16 cellular contexts compared by ENCODE assay signal in genomic region chr2:2881507-2881906, GRCh38.
A peak's percentile ranks its signal among the peaks of the same experiment; 100 is the strongest.
DNase-seq lines count a peak whose midpoint lies in the region; ATAC-seq and TF ChIP-seq lines count a peak whose summit lies in the region.
"Had no signal": no experiment of that assay in that cellular context is flagged by ENCODE, and none has a peak within 500 bp of the region (broad histone marks: within the 10 kb centered on the region; RNA-seq: fewer than 3 reads in every experiment).

No MANE protein-coding gene starts in this region.

- no peak overlapping the region for H3K4me3 Mint-ChIP-seq in neural crest cell
- H3K4me3 Mint-ChIP-seq: CD4-positive, alpha-beta memory T cell; IgD-negative memory B cell had no signal

- H3K4me3 ChIP-seq in dorsolateral prefrontal cortex: no peak overlapping the region

- DNase-seq in NCI-H2029 (lab: John Stamatoyannopoulos, UW) (peak; percentile 27), NCI-H2029 treated with DMSO at 0.1 percent for 48 hours (lab: John Stamatoyannopoulos, UW) (no peak), SHP77 (lab: John Stamatoyannopoulos, UW) (peak; percentile 69 to 71), islet precursor cell (peak; percentile 2), neural crest cell (ENCODE audit: low read depth, low spot score) (no peak), dorsolateral prefrontal cortex (no peak), KBM-7 (no peak), left ventricle myocardium superior (no peak)
- DNase-seq: AML-193; CD4-positive, alpha-beta memory T cell; DND-41; GDM1 had no signal

- ATAC-seq in left ventricle myocardium superior: no peak
- ATAC-seq: HCT116 had no signal

- TF ChIP-seq CTCF in neural crest cell (conservative IDR thresholded peaks at IDR 0.05): no peak
- TF ChIP-seq CTCF in dorsolateral prefrontal cortex (IDR thresholded peaks at IDR 0.05 in 54 of 56, conservative IDR thresholded peaks at IDR 0.05 in 2 of 56; ENCODE audit: low read depth in 1 of 56, partially characterized antibody in 56 of 56): no peak

- peaks cover 8% of the 10 kb centered on the region for H3K9me3 Mint-ChIP-seq in neural crest cell

- no peaks in the 10 kb centered on the region for H3K27me3 Mint-ChIP-seq in neural crest cell (ENCODE audit: low read depth)

- peak overlapping the region; percentile 76 for H3K27ac Mint-ChIP-seq in neural crest cell (ENCODE audit: unreplicated experiment)
- H3K27ac Mint-ChIP-seq: CD4-positive, alpha-beta memory T cell had no signal

- no peak overlapping the region for H3K27ac ChIP-seq in dorsolateral prefrontal cortex
- H3K27ac ChIP-seq: 22Rv1, C4-2B had no signal

- in situ Hi-C loops in KBM-7 (cut with MboI; ENCODE audit: low pct_unique_long_range_greater_than_20kb, low sequenced_read_pairs): no loop called here

- H3K36me3 Mint-ChIP-seq in neural crest cell (ENCODE audit: low read depth): peaks cover 11% of the 10 kb centered on the region
- H3K36me3 Mint-ChIP-seq: CD4-positive, alpha-beta memory T cell; IgD-negative memory B cell had no signal

- H3K4me1 Mint-ChIP-seq in neural crest cell: peaks cover 21% of the 10 kb centered on the region
- H3K4me1 Mint-ChIP-seq: CD4-positive, alpha-beta memory T cell had no signal

- H3K27me3 ChIP-seq in dorsolateral prefrontal cortex: peaks cover 0 to 8% (median 0%) of the 10 kb centered on the region in 45 donors

- intact Hi-C loops in dorsolateral prefrontal cortex (cut with DNase I): no loop called here
- intact Hi-C loops in left ventricle myocardium superior (cut with micrococcal nuclease): no loop called here

Comparison
In these comparisons a context has a peak if more than half of its experiments do, and no peak if none do; other contexts are left out.
1. DNase-seq: peak in NCI-H2029 (single experiment), SHP77 (2 of 2) and islet precursor cell (single experiment); none in NCI-H2029 treated with DMSO at 0.1 percent for 48 hours (single experiment), neural crest cell (single experiment), dorsolateral prefrontal cortex (0 of 10), KBM-7 (single experiment) and left ventricle myocardium superior (single experiment).